8 cellular contexts compared by ENCODE assay signal in the genomic region with DNA sequence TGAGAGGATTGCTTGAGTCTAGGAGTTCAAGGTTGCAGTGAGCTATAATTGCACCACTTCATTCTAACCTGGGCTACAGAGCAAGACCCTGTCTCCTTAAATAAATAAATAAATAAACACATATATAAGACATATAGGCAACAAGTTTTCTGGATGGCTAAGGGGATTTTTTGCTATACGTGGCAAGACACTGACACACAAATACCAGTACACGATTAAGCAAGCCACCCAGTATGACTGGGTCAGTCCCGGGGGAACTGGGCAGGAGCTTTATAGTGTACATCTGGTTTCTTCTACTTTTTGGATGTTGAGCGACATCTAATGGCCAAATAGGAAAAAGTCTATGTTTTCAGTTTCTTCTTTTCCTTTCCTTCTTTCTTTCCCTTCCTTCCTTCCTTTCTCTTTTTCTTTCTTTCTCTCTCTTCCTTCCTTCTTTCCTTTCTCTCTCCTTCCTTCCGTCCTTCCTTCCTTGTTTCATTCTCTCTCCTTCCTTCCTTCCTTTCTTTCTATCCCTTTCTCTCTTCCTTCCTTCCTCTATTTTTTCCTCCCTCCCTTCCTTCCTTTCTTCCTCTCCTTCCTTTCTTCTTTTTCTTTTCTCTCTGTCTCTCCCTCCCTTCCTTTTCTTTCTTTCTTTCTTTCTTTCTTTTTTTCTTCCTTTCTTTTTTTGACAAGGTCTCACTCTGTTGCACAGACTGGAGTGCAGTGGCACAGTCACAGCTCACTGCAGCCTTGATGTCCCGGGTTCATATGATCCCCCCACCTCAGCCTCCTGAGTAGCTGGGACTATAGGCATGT. TPM values are rescaled to one million over a fixed set of nuclear protein-coding genes. Genes with fewer than 3 reads are reported as not detected.
DNase-seq lines count a peak whose midpoint lies in the region; ATAC-seq, FAIRE-seq and TF ChIP-seq lines count a peak whose summit lies in the region.

No MANE protein-coding gene starts in this region.

- WGBS in right cardiac atrium, result 11% methylated on average over 6 of the region's 6 CpGs

- H3K9me3 ChIP-seq in ascending aorta, result no peaks in the 10 kb centered on the region
- H3K9me3 ChIP-seq in right cardiac atrium (ENCODE audit: control insufficient read depth, low read length), result no peaks in the 10 kb centered on the region

- H3K27me3 ChIP-seq in ascending aorta (no peaks in the 10 kb centered on the region), right cardiac atrium (ENCODE audit: control insufficient read depth, insufficient read depth) (no peaks in the 10 kb centered on the region)

- H3K4me3 ChIP-seq in Jurkat, Clone E6-1 (ENCODE audit: low read length), result no peak overlapping the region
- H3K4me3 ChIP-seq in ascending aorta (no peak overlapping the region), right cardiac atrium (ENCODE audit: low read length) (no peak overlapping the region), skeletal muscle cell (ENCODE audit: low read depth, low read length) (no peak overlapping the region)

- DNase-seq in activated CD8-positive, alpha-beta memory T cell treated with anti-CD3 and anti-CD28 coated beads for 24 hours, result peak; percentile 71
- no peak for DNase-seq in activated CD8-positive, alpha-beta memory T cell treated with anti-CD3 and anti-CD28 coated beads, Interleukin-2, amount 50 U/mL, for 48 hours
- DNase-seq in H54 (ENCODE audit: insufficient read length, low spot score) (peak; percentile 51), RKO (ENCODE audit: low spot score) (peak; percentile 86), ascending aorta (ENCODE audit: low spot score in 2 of 2) (peak; percentile 51 to 92), right cardiac atrium (peak; percentile 68 to 85 (median 84)), skeletal muscle cell (ENCODE audit: low read depth) (peak; percentile 94)
- DNase-seq in Jurkat, Clone E6-1 (ENCODE audit: low read depth, low spot score), result peak; percentile 49

- peak; percentile 89 to 92 for ATAC-seq in right cardiac atrium

- FAIRE-seq in H54 (lab: Jason Lieb, UNC), result peak; percentile 95

- no peak for TF ChIP-seq POLR2A in H54 (IDR thresholded peaks at IDR 0.05; ENCODE audit: low read depth, low read length)

- H3K36me3 ChIP-seq in ascending aorta, result no peaks in the 10 kb centered on the region

- H3K4me1 ChIP-seq in ascending aorta (peaks cover 0 to 4% of the 10 kb centered on the region in 2 donors), right cardiac atrium (ENCODE audit: control insufficient read depth, insufficient read depth, low read length) (peaks cover 5% of the 10 kb centered on the region)

- intact Hi-C loops in ascending aorta (cut with DNase I), result loop anchor here (1.0 to 5.0 kb wide), 5 partner anchors 48 to 125 kb away; a partner anchor contains a TSS
- intact Hi-C loops in right cardiac atrium (cut with DNase I), result loop anchor here in 2 of 4 donors (5.0 to 10.0 kb wide), 2 partner anchors 50 to 57 kb away; a partner anchor contains a TSS

- TF ChIP-seq CTCF in ascending aorta (IDR thresholded peaks at IDR 0.05), result peak; percentile 54 to 63 (median 61)

- no peak overlapping the region for H3K27ac ChIP-seq in ascending aorta
- no peak overlapping the region for H3K27ac ChIP-seq in right cardiac atrium (ENCODE audit: low read length)

RNA-seq across cellular contexts. Expression of a gene that starts 47.0 kb away (rescaled TPM):
- polyA plus RNA-seq in Jurkat, Clone E6-1 (2012; ENCODE audit: insufficient read depth, insufficient read length), result 3.6 TPM
- total RNA-seq in ascending aorta, result 132 TPM
- total RNA-seq in right cardiac atrium, result 100 to 1,000 TPM in 1 of 4 donors, 10 to 100 TPM in 3; 56.3 to 236 (median 79.0) TPM
- polyA plus RNA-seq in right cardiac atrium, result 74.7 TPM

RNA-seq across cellular contexts. Expression of a gene that starts 56.2 kb away (rescaled TPM):
- 11.5 TPM for polyA plus RNA-seq in Jurkat, Clone E6-1 (2012; ENCODE audit: insufficient read depth, insufficient read length)
- total RNA-seq in ascending aorta (41.5 TPM), right cardiac atrium (10 to 100 TPM; 41.9 to 61.5 (median 44.3) TPM)
- 13.0 TPM for polyA plus RNA-seq in right cardiac atrium
